13 cellular contexts compared by ENCODE assay signal in the genomic region with DNA sequence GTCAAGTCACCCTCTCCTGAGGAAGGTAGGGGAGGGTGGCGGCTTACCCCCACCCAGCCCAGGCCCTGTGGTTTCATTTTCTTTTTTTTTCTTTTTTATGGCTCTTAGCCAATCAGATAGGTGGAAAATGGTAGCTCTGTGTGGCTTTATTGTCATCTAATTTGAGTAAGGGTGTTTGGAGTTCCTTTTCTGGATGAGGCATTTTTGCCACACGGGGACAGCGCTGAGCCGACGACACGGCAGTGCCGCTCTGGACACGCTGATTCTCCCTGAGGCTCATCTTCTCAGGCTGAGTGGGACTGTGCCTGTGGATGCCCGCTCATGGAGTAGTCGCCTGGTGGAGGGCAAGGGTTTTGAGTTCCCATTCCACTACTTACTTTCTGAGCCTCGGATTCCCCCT. TPM values are rescaled to one million over a fixed set of nuclear protein-coding genes. Genes with fewer than 3 reads are reported as not detected.
DNase-seq lines count a peak whose midpoint lies in the region; ATAC-seq, FAIRE-seq and TF ChIP-seq lines count a peak whose summit lies in the region.
"Had no signal": no experiment of that assay in that cellular context is flagged by ENCODE, and none has a peak within 500 bp of the region (broad histone marks: within the 10 kb centered on the region; RNA-seq: fewer than 3 reads in every experiment).

No MANE protein-coding gene starts in this region.

- no peak overlapping the region for H3K4me3 ChIP-seq in bronchial epithelial cell (ENCODE audit: low read depth, low read length)

- no peaks in the 10 kb centered on the region for H3K36me3 ChIP-seq in bronchial epithelial cell (ENCODE audit: control insufficient read depth, insufficient read depth, low read length)

- DNase-seq in DMS 273 (lab: John Stamatoyannopoulos, UW; ENCODE audit: unreplicated experiment) (peak; percentile 55), DMS 273 treated with DMSO at 0.1 percent for 48 hours (lab: John Stamatoyannopoulos, UW) (no peak), LoVo (ENCODE audit: low spot score) (peak; percentile 8), bronchial epithelial cell (ENCODE audit: low read depth) (peak; percentile 1), posterior vena cava (ENCODE audit: low spot score) (peak; percentile 71)
- DNase-seq: effector memory CD8-positive, alpha-beta T cell; left colon; NCI-H187 had no signal

- no peak for ATAC-seq in HG03354 (IDR thresholded peaks at IDR 0.05; ENCODE audit: poor library complexity, severe bottlenecking, unreplicated experiment)
- no peak for ATAC-seq in GM21786 (IDR thresholded peaks at IDR 0.05; ENCODE audit: unreplicated experiment)
- ATAC-seq in GM21381 (IDR thresholded peaks at IDR 0.05; ENCODE audit: unreplicated experiment) = no peak
- ATAC-seq: activated T-helper 17 cell treated with anti-CD3 and anti-CD28 coated beads, Interleukin-2, amount 50 U/mL, for 72 hours; effector memory CD8-positive, alpha-beta T cell; left colon had no signal

- TF ChIP-seq CTCF in bronchial epithelial cell (IDR thresholded peaks at IDR 0.05; ENCODE audit: insufficient read depth, low read length, severe bottlenecking) = peak; percentile 46

- peaks cover 3% of the 10 kb centered on the region for H3K27me3 ChIP-seq in bronchial epithelial cell (ENCODE audit: control insufficient read depth, insufficient read depth, low read length)

- intact Hi-C loops in posterior vena cava (cut with DNase I) = loop anchor here in 1 of 2 donors (10.0 kb wide), 1 partner anchor 139 kb away; no protein-coding TSS in a partner anchor

- no peak for FAIRE-seq in bronchial epithelial cell (lab: Jason Lieb, UNC)
- FAIRE-seq: A204.1 had no signal

RNA-seq across cellular contexts. Expression of gene ANGPT4, which starts 37.6 kb away (rescaled TPM):
- total RNA-seq in bronchial epithelial cell (not detected in 2 replicates), posterior vena cava (1 to 10 TPM in 1 of 2 donors, under 1 TPM in 1; 0.24 to 1.1 TPM)
- total RNA-seq: left colon had no signal

RNA-seq across cellular contexts. Expression of gene RSPO4, which starts 48.4 kb away (rescaled TPM):
- not detected in 2 replicates for total RNA-seq in bronchial epithelial cell
- total RNA-seq in posterior vena cava = under 1 TPM in 1 of 2 donors, not detected in 1; 0.24 TPM
- total RNA-seq: activated T-helper 17 cell treated with anti-CD3 and anti-CD28 coated beads, Interleukin-2, amount 50 U/mL, for 72 hours had no signal
